ENCODE assay signal across 1 cellular context in genomic region chr5:159207616-159208507, GRCh38.
A peak's percentile ranks its signal among the peaks of the same experiment; 100 is the strongest.
TF ChIP-seq lines count a peak whose summit lies in the region.

No MANE protein-coding gene starts in this region.

TF ChIP-seq in K562, 482 proteins besides CTCF, POLR2A, EP300 and RAD21 (continued from another document and continues in another):
- TF ChIP-seq BRD9 (IDR thresholded peaks at IDR 0.05; ENCODE audit: low read depth, partially characterized antibody) = peak; percentile 28
- 0 out of 4 replicates have a peak, but pooled peaks of 1 of the 2 experiments have one; percentile 42 for TF ChIP-seq ARNT (IDR thresholded peaks at IDR 0.05)
- TF ChIP-seq IRF2 (CRISPR knock-in tag; IDR thresholded peaks at IDR 0.05) = no peak
- TF ChIP-seq MEF2A (IDR thresholded peaks at IDR 0.05; ENCODE audit: control insufficient read depth, low read depth, low read length) = 0 out of 2 replicates have a peak, but pooled peaks have one; percentile 34
- TF ChIP-seq ZNF778 (CRISPR knock-in tag; IDR thresholded peaks at IDR 0.05) = no peak
- TF ChIP-seq RCOR1 (IDR thresholded peaks at IDR 0.05; ENCODE audit: borderline replicate concordance in 1 of 2, low read depth in 2 of 2, low read length in 2 of 2) = peak in 1 of 2 experiments; percentile 87; a peak in 2 of 4 replicates
- TF ChIP-seq CBFB (CRISPR knock-in tag; IDR thresholded peaks at IDR 0.05) = peak; percentile 78; the same call in 1 of the 2 replicates
- TF ChIP-seq SAFB (IDR thresholded peaks at IDR 0.05; ENCODE audit: borderline replicate concordance, low read depth, low read length) = peak; percentile 38; the same call in 1 of the 2 replicates
- peak; percentile 79; the same call in 1 of the 2 replicates for TF ChIP-seq CREB3L1 (IDR thresholded peaks at IDR 0.05; ENCODE audit: borderline replicate concordance, low read depth)
- TF ChIP-seq TBP (optimal IDR thresholded peaks at IDR 0.05; ENCODE audit: low read depth, low read length) = peak; percentile 73
- TF ChIP-seq ZFX (CRISPR knock-in tag; IDR thresholded peaks at IDR 0.05) = peak; percentile 75
- no peak for TF ChIP-seq FIP1L1 (IDR thresholded peaks at IDR 0.05; ENCODE audit: low read depth, low read length, poor library complexity, severe bottlenecking)
- peak; percentile 32 for TF ChIP-seq JUND (IDR thresholded peaks at IDR 0.05; ENCODE audit: borderline replicate concordance, low read depth, low read length)
- TF ChIP-seq JUND (tag; IDR thresholded peaks at IDR 0.05; ENCODE audit: borderline replicate concordance, low read depth, low read length) = no peak; the same call in 2 of the 3 replicates
- peak; percentile 71 for TF ChIP-seq RBBP5 (IDR thresholded peaks at IDR 0.05; ENCODE audit: borderline replicate concordance, insufficient read depth, low read length, poor library complexity, severe bottlenecking)
- peak; percentile 43; the same call in 1 of the 2 replicates for TF ChIP-seq MAFG (tag; conservative IDR thresholded peaks at IDR 0.05)
- TF ChIP-seq LCOR (CRISPR knock-in tag; IDR thresholded peaks at IDR 0.05) = peak; percentile 80
- TF ChIP-seq, protein P1, sequence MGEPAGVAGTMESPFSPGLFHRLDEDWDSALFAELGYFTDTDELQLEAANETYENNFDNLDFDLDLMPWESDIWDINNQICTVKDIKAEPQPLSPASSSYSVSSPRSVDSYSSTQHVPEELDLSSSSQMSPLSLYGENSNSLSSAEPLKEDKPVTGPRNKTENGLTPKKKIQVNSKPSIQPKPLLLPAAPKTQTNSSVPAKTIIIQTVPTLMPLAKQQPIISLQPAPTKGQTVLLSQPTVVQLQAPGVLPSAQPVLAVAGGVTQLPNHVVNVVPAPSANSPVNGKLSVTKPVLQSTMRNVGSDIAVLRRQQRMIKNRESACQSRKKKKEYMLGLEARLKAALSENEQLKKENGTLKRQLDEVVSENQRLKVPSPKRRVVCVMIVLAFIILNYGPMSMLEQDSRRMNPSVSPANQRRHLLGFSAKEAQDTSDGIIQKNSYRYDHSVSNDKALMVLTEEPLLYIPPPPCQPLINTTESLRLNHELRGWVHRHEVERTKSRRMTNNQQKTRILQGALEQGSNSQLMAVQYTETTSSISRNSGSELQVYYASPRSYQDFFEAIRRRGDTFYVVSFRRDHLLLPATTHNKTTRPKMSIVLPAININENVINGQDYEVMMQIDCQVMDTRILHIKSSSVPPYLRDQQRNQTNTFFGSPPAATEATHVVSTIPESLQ (CRISPR knock-in tag; IDR thresholded peaks at IDR 0.05) = no peak
- TF ChIP-seq MAZ (CRISPR knock-in tag; conservative IDR thresholded peaks at IDR 0.05 in 1 of 2, IDR thresholded peaks at IDR 0.05 in 1 of 2) = peak; percentile 62 to 65; a peak in 3 of 4 replicates
- no peak for TF ChIP-seq NR2C2 (CRISPR knock-in tag; IDR thresholded peaks at IDR 0.05)
- peak; percentile 56; the same call in 1 of the 2 replicates for TF ChIP-seq NR2C2 (tag; IDR thresholded peaks at IDR 0.05)
- TF ChIP-seq ZNF589 (CRISPR knock-in tag; IDR thresholded peaks at IDR 0.05; ENCODE audit: low read depth) = 0 out of 2 replicates have a peak, but pooled peaks have one; percentile 34
- TF ChIP-seq ZNF696 (CRISPR knock-in tag; conservative IDR thresholded peaks at IDR 0.05) = no peak
- TF ChIP-seq BRF1 (IDR thresholded peaks at IDR 0.05; ENCODE audit: borderline replicate concordance, extremely low read depth, insufficient read length) = no peak
- no peak for TF ChIP-seq ZNF253 (CRISPR knock-in tag; conservative IDR thresholded peaks at IDR 0.05)
- TF ChIP-seq RERE (CRISPR knock-in tag; IDR thresholded peaks at IDR 0.05; ENCODE audit: borderline replicate concordance) = no peak
- peak; percentile 61; the same call in 1 of the 2 replicates for TF ChIP-seq NFIC (IDR thresholded peaks at IDR 0.05)
- TF ChIP-seq ZFP30 (CRISPR knock-in tag; IDR thresholded peaks at IDR 0.05; ENCODE audit: borderline replicate concordance) = no peak
- TF ChIP-seq GATA2 (CRISPR knock-in tag; IDR thresholded peaks at IDR 0.05) = peak; percentile 77
- peak; percentile 76; the same call in 1 of the 2 replicates for TF ChIP-seq NCOA1 (IDR thresholded peaks at IDR 0.05; ENCODE audit: low read depth)
- TF ChIP-seq ZNF740 (CRISPR knock-in tag; IDR thresholded peaks at IDR 0.05) = 0 out of 2 replicates have a peak, but pooled peaks have one; percentile 8
- TF ChIP-seq ZNF740 (tag; IDR thresholded peaks at IDR 0.05) = no peak
- peak; percentile 13; the same call in 1 of the 2 replicates for TF ChIP-seq ZEB2 (IDR thresholded peaks at IDR 0.05)
- TF ChIP-seq MTA2 (IDR thresholded peaks at IDR 0.05; ENCODE audit: low read depth) = peak; percentile 59
- TF ChIP-seq RFX1 (IDR thresholded peaks at IDR 0.05) = no peak
- TF ChIP-seq NUFIP1 (IDR thresholded peaks at IDR 0.05; ENCODE audit: partially characterized antibody) = no peak
- TF ChIP-seq MAFK (IDR thresholded peaks at IDR 0.05; ENCODE audit: low read length) = no peak
- peak; percentile 76; the same call in 1 of the 2 replicates for TF ChIP-seq POLR2AphosphoS5 (IDR thresholded peaks at IDR 0.05; ENCODE audit: control insufficient read depth, insufficient read depth, low read depth, low read length)
- TF ChIP-seq MTA3 (IDR thresholded peaks at IDR 0.05; ENCODE audit: borderline replicate concordance) = peak; percentile 76; the same call in 1 of the 2 replicates
- TF ChIP-seq BCLAF1 (IDR thresholded peaks at IDR 0.05; ENCODE audit: borderline replicate concordance in 1 of 2, control insufficient read depth in 1 of 2, low read depth in 2 of 2, low read length in 1 of 2) = peak in 1 of 2 experiments; percentile 68; a peak in 1 of 4 replicates
- TF ChIP-seq KDM5B (IDR thresholded peaks at IDR 0.05; ENCODE audit: insufficient replicate concordance, low read depth, low read length) = peak; percentile 22
- peak; percentile 22; the same call in 1 of the 2 replicates for TF ChIP-seq TOE1 (IDR thresholded peaks at IDR 0.05; ENCODE audit: borderline replicate concordance)
- no peak for TF ChIP-seq TOE1 (CRISPR knock-in tag; IDR thresholded peaks at IDR 0.05; ENCODE audit: borderline replicate concordance, low read depth)
- peak; percentile 41; the same call in 1 of the 2 replicates for TF ChIP-seq EGR1 (conservative IDR thresholded peaks at IDR 0.05)
- TF ChIP-seq CHCHD3 (CRISPR knock-in tag; IDR thresholded peaks at IDR 0.05) = no peak
- no peak for TF ChIP-seq CREB1 (IDR thresholded peaks at IDR 0.05)
- TF ChIP-seq CREB1 (CRISPR knock-in tag; IDR thresholded peaks at IDR 0.05) = 0 out of 2 replicates have a peak, but pooled peaks have one; percentile 39
- 0 out of 2 replicates have a peak, but pooled peaks have one; percentile 52 for TF ChIP-seq XRCC5 (IDR thresholded peaks at IDR 0.05; ENCODE audit: low read depth, low read length)
- no peak for TF ChIP-seq HNRNPUL1 (IDR thresholded peaks at IDR 0.05; ENCODE audit: low read length)
- TF ChIP-seq SP1 (CRISPR knock-in tag; IDR thresholded peaks at IDR 0.05) = peak; percentile 42; the same call in 1 of the 2 replicates
- no peak for TF ChIP-seq PHF20 (IDR thresholded peaks at IDR 0.05; ENCODE audit: partially characterized antibody)
- TF ChIP-seq CSDE1 (IDR thresholded peaks at IDR 0.05) = no peak
- no peak for TF ChIP-seq HIVEP1 (CRISPR knock-in tag; IDR thresholded peaks at IDR 0.05)
- TF ChIP-seq, protein P2, sequence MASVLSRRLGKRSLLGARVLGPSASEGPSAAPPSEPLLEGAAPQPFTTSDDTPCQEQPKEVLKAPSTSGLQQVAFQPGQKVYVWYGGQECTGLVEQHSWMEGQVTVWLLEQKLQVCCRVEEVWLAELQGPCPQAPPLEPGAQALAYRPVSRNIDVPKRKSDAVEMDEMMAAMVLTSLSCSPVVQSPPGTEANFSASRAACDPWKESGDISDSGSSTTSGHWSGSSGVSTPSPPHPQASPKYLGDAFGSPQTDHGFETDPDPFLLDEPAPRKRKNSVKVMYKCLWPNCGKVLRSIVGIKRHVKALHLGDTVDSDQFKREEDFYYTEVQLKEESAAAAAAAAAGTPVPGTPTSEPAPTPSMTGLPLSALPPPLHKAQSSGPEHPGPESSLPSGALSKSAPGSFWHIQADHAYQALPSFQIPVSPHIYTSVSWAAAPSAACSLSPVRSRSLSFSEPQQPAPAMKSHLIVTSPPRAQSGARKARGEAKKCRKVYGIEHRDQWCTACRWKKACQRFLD (CRISPR knock-in tag; IDR thresholded peaks at IDR 0.05) = peak; percentile 40; the same call in 1 of the 2 replicates
